Comparison of ENCODE assay signal across 1 cellular context in the genomic region with DNA sequence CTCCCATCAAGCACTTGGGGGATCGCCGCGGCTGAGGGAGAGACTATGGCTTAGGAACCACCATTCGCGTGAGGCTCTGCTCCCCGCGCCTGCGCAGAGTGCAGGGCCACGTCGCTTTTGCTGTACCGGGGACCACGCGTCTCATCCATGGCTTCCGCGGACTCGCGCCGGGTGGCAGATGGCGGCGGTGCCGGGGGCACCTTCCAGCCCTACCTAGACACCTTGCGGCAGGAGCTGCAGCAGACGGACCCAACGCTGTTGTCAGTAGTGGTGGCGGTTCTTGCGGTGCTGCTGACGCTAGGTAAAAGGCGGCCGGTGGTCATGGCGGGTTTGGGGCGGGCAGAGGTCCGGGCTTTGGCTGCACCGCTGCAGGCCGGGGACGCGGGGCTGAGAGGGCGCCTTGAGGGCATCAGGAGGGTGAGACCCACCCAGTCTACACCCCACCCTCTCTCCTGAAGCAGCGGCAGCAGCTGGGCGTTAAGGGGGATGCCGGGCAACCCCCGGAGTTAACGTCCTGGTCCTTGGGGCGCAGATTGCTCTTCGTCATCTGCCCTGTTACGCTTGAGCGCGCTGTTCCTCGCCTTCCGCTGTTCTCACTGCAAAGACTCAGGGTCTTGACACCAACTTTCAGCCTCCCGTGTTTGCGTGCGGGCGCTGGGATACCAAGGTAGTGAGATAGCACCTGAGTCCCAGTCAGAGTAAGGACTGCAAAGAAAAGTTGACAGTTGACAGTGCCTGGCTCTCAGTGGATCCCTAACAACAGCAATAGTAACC.
A peak's percentile ranks its signal among the peaks of the same experiment; 100 is the strongest.
TF ChIP-seq lines count a peak whose summit lies in the region.

A gene with protein sequence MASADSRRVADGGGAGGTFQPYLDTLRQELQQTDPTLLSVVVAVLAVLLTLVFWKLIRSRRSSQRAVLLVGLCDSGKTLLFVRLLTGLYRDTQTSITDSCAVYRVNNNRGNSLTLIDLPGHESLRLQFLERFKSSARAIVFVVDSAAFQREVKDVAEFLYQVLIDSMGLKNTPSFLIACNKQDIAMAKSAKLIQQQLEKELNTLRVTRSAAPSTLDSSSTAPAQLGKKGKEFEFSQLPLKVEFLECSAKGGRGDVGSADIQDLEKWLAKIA (plus strand): TSS at position 114 of the 774 bp plus-strand sequence. CDS start 34 bp downstream, at position 148.

TF ChIP-seq in K562, 482 proteins besides CTCF, POLR2A, EP300 and RAD21 (continued from another document and continues in another):
- TF ChIP-seq, protein P1, sequence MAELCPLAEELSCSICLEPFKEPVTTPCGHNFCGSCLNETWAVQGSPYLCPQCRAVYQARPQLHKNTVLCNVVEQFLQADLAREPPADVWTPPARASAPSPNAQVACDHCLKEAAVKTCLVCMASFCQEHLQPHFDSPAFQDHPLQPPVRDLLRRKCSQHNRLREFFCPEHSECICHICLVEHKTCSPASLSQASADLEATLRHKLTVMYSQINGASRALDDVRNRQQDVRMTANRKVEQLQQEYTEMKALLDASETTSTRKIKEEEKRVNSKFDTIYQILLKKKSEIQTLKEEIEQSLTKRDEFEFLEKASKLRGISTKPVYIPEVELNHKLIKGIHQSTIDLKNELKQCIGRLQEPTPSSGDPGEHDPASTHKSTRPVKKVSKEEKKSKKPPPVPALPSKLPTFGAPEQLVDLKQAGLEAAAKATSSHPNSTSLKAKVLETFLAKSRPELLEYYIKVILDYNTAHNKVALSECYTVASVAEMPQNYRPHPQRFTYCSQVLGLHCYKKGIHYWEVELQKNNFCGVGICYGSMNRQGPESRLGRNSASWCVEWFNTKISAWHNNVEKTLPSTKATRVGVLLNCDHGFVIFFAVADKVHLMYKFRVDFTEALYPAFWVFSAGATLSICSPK (IDR thresholded peaks at IDR 0.05; ENCODE audit: borderline replicate concordance), result no peak
- TF ChIP-seq ZNF76 (CRISPR knock-in tag; IDR thresholded peaks at IDR 0.05; ENCODE audit: borderline replicate concordance) (no peak), NUFIP1 (IDR thresholded peaks at IDR 0.05; ENCODE audit: partially characterized antibody) (no peak), CBX1 (IDR thresholded peaks at IDR 0.05; ENCODE audit: low read depth) (no peak), MCM2 (IDR thresholded peaks at IDR 0.05; ENCODE audit: low read depth) (no peak), CREM (IDR thresholded peaks at IDR 0.05; ENCODE audit: low read depth) (peak; percentile 90), HMG20B (CRISPR knock-in tag; IDR thresholded peaks at IDR 0.05) (no peak), ZNF146 (CRISPR knock-in tag; IDR thresholded peaks at IDR 0.05; ENCODE audit: unreplicated experiment) (no peak), POLR2B (IDR thresholded peaks at IDR 0.05; ENCODE audit: low read depth, partially characterized antibody) (peak; percentile 79), ZSCAN29 (IDR thresholded peaks at IDR 0.05) (no peak), GTF2A2 (tag; IDR thresholded peaks at IDR 0.05) (no peak), ZNF263 (CRISPR knock-in tag; IDR thresholded peaks at IDR 0.05; ENCODE audit: borderline replicate concordance) (peak; percentile 38; the same call in 1 of the 2 replicates), GABPB1 (CRISPR knock-in tag; IDR thresholded peaks at IDR 0.05) (peak; percentile 57), FIP1L1 (IDR thresholded peaks at IDR 0.05; ENCODE audit: low read depth, low read length, poor library complexity, severe bottlenecking) (no peak), CBX3 (IDR thresholded peaks at IDR 0.05; ENCODE audit: borderline replicate concordance in 1 of 2, low read length in 2 of 2) (no peak), MED1 (CRISPR knock-in tag; IDR thresholded peaks at IDR 0.05; ENCODE audit: borderline replicate concordance) (no peak), JUN (IDR thresholded peaks at IDR 0.05; ENCODE audit: borderline replicate concordance, low read depth, low read length) (0 out of 2 replicates have a peak, but pooled peaks have one; percentile 1), JUN (CRISPR knock-in tag; IDR thresholded peaks at IDR 0.05; ENCODE audit: borderline replicate concordance) (no peak), ZNF699 (CRISPR knock-in tag; IDR thresholded peaks at IDR 0.05; ENCODE audit: insufficient replicate concordance) (no peak), ZNF165 (CRISPR knock-in tag; IDR thresholded peaks at IDR 0.05; ENCODE audit: borderline replicate concordance) (no peak), ZNF121 (CRISPR knock-in tag; conservative IDR thresholded peaks at IDR 0.05) (no peak), ZEB2 (IDR thresholded peaks at IDR 0.05) (no peak), LCOR (CRISPR knock-in tag; IDR thresholded peaks at IDR 0.05) (no peak), NR2C1 (IDR thresholded peaks at IDR 0.05) (no peak; the same call in 1 of the 2 replicates), NR2C1 (tag; IDR thresholded peaks at IDR 0.05) (no peak), CCAR2 (IDR thresholded peaks at IDR 0.05; ENCODE audit: low read depth, low read length) (no peak), NFIX (CRISPR knock-in tag; IDR thresholded peaks at IDR 0.05; ENCODE audit: low read depth) (no peak), SRSF9 (IDR thresholded peaks at IDR 0.05; ENCODE audit: borderline replicate concordance, low read depth, low read length) (no peak), NCOA4 (IDR thresholded peaks at IDR 0.05; ENCODE audit: partially characterized antibody) (no peak)
- TF ChIP-seq, protein P2, sequence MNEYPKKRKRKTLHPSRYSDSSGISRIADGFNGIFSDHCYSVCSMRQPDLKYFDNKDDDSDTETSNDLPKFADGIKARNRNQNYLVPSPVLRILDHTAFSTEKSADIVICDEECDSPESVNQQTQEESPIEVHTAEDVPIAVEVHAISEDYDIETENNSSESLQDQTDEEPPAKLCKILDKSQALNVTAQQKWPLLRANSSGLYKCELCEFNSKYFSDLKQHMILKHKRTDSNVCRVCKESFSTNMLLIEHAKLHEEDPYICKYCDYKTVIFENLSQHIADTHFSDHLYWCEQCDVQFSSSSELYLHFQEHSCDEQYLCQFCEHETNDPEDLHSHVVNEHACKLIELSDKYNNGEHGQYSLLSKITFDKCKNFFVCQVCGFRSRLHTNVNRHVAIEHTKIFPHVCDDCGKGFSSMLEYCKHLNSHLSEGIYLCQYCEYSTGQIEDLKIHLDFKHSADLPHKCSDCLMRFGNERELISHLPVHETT (CRISPR knock-in tag; conservative IDR thresholded peaks at IDR 0.05 in 1 of 2, IDR thresholded peaks at IDR 0.05 in 1 of 2), result no peak
- TF ChIP-seq, protein P3, sequence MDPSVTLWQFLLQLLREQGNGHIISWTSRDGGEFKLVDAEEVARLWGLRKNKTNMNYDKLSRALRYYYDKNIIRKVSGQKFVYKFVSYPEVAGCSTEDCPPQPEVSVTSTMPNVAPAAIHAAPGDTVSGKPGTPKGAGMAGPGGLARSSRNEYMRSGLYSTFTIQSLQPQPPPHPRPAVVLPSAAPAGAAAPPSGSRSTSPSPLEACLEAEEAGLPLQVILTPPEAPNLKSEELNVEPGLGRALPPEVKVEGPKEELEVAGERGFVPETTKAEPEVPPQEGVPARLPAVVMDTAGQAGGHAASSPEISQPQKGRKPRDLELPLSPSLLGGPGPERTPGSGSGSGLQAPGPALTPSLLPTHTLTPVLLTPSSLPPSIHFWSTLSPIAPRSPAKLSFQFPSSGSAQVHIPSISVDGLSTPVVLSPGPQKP (CRISPR knock-in tag; IDR thresholded peaks at IDR 0.05), result no peak
- TF ChIP-seq, protein P4, sequence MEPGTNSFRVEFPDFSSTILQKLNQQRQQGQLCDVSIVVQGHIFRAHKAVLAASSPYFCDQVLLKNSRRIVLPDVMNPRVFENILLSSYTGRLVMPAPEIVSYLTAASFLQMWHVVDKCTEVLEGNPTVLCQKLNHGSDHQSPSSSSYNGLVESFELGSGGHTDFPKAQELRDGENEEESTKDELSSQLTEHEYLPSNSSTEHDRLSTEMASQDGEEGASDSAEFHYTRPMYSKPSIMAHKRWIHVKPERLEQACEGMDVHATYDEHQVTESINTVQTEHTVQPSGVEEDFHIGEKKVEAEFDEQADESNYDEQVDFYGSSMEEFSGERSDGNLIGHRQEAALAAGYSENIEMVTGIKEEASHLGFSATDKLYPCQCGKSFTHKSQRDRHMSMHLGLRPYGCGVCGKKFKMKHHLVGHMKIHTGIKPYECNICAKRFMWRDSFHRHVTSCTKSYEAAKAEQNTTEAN (CRISPR knock-in tag; IDR thresholded peaks at IDR 0.05), result no peak
- TF ChIP-seq, protein P5, sequence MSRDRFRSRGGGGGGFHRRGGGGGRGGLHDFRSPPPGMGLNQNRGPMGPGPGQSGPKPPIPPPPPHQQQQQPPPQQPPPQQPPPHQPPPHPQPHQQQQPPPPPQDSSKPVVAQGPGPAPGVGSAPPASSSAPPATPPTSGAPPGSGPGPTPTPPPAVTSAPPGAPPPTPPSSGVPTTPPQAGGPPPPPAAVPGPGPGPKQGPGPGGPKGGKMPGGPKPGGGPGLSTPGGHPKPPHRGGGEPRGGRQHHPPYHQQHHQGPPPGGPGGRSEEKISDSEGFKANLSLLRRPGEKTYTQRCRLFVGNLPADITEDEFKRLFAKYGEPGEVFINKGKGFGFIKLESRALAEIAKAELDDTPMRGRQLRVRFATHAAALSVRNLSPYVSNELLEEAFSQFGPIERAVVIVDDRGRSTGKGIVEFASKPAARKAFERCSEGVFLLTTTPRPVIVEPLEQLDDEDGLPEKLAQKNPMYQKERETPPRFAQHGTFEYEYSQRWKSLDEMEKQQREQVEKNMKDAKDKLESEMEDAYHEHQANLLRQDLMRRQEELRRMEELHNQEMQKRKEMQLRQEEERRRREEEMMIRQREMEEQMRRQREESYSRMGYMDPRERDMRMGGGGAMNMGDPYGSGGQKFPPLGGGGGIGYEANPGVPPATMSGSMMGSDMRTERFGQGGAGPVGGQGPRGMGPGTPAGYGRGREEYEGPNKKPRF (IDR thresholded peaks at IDR 0.05; ENCODE audit: low read depth, low read length), result no peak
- TF ChIP-seq, protein P6, sequence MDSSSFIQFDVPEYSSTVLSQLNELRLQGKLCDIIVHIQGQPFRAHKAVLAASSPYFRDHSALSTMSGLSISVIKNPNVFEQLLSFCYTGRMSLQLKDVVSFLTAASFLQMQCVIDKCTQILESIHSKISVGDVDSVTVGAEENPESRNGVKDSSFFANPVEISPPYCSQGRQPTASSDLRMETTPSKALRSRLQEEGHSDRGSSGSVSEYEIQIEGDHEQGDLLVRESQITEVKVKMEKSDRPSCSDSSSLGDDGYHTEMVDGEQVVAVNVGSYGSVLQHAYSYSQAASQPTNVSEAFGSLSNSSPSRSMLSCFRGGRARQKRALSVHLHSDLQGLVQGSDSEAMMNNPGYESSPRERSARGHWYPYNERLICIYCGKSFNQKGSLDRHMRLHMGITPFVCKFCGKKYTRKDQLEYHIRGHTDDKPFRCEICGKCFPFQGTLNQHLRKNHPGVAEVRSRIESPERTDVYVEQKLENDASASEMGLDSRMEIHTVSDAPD (CRISPR knock-in tag; IDR thresholded peaks at IDR 0.05), result no peak
- TF ChIP-seq, protein P7, sequence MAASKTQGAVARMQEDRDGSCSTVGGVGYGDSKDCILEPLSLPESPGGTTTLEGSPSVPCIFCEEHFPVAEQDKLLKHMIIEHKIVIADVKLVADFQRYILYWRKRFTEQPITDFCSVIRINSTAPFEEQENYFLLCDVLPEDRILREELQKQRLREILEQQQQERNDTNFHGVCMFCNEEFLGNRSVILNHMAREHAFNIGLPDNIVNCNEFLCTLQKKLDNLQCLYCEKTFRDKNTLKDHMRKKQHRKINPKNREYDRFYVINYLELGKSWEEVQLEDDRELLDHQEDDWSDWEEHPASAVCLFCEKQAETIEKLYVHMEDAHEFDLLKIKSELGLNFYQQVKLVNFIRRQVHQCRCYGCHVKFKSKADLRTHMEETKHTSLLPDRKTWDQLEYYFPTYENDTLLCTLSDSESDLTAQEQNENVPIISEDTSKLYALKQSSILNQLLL (CRISPR knock-in tag; IDR thresholded peaks at IDR 0.05; ENCODE audit: borderline replicate concordance), result no peak
- TF ChIP-seq, protein P8, sequence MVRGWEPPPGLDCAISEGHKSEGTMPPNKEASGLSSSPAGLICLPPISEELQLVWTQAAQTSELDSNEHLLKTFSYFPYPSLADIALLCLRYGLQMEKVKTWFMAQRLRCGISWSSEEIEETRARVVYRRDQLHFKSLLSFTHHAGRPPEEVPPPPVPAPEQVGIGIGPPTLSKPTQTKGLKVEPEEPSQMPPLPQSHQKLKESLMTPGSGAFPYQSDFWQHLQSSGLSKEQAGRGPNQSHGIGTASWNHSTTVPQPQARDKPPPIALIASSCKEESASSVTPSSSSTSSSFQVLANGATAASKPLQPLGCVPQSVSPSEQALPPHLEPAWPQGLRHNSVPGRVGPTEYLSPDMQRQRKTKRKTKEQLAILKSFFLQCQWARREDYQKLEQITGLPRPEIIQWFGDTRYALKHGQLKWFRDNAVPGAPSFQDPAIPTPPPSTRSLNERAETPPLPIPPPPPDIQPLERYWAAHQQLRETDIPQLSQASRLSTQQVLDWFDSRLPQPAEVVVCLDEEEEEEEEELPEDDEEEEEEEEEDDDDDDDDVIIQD (CRISPR knock-in tag; IDR thresholded peaks at IDR 0.05), result no peak
- TF ChIP-seq, protein P9, sequence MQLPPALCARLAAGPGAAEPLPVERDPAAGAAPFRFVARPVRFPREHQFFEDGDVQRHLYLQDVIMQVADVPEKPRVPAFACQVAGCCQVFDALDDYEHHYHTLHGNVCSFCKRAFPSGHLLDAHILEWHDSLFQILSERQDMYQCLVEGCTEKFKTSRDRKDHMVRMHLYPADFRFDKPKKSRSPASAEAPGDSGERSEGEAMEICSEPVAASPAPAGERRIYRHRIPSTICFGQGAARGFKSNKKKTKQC (CRISPR knock-in tag; IDR thresholded peaks at IDR 0.05), result no peak
- TF ChIP-seq, protein P10, sequence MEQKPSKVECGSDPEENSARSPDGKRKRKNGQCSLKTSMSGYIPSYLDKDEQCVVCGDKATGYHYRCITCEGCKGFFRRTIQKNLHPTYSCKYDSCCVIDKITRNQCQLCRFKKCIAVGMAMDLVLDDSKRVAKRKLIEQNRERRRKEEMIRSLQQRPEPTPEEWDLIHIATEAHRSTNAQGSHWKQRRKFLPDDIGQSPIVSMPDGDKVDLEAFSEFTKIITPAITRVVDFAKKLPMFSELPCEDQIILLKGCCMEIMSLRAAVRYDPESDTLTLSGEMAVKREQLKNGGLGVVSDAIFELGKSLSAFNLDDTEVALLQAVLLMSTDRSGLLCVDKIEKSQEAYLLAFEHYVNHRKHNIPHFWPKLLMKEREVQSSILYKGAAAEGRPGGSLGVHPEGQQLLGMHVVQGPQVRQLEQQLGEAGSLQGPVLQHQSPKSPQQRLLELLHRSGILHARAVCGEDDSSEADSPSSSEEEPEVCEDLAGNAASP (IDR thresholded peaks at IDR 0.05), result no peak
- TF ChIP-seq, protein P11, sequence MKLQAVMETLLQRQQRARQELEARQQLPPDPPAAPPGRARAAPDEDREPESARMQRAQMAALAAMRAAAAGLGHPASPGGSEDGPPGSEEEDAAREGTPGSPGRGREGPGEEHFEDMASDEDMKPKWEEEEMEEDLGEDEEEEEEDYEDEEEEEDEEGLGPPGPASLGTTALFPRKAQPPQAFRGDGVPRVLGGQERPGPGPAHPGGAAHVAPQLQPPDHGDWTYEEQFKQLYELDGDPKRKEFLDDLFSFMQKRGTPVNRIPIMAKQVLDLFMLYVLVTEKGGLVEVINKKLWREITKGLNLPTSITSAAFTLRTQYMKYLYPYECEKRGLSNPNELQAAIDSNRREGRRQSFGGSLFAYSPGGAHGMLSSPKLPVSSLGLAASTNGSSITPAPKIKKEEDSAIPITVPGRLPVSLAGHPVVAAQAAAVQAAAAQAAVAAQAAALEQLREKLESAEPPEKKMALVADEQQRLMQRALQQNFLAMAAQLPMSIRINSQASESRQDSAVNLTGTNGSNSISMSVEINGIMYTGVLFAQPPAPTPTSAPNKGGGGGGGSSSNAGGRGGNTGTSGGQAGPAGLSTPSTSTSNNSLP (IDR thresholded peaks at IDR 0.05; ENCODE audit: borderline replicate concordance, low read depth, low read length), result no peak
